ENCODE assay signal across 8 cellular contexts in the genomic region with DNA sequence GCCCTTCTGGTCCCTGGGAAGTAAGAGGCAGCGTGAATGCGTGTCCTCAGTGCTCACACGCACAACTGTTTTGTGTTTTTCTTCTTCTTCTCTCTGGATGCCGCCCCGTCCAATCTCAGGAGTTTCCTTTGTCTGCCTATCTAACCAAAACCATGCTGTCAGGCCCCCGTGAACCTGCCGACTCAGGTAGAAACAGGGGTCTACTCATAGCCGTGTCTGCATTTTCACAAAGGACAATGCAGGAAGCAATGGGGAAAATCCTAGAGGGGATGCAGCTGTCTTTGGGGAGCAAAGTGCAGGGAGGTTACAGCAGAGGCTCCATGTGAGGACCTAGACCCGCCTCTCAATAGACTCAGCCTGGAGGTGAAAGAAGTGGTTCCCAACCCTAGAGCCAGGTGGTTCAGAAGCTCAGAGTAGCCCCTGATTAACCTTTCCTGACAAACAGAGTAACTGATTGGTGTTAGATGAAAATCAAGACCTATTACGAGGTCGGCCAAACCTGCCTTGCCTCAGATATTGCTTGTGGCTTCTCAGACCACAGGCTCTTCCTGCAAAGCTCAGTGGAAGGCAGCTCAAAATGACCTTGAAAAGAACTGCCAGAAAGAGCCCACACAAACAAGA. TPM values are rescaled to one million over a fixed set of nuclear protein-coding genes. Genes with fewer than 3 reads are reported as not detected.
A peak's percentile ranks its signal among the peaks of the same experiment; 100 is the strongest.
DNase-seq lines count a peak whose midpoint lies in the region; ATAC-seq and TF ChIP-seq lines count a peak whose summit lies in the region.

No MANE protein-coding gene starts in this region.

- peaks cover 66% of the 10 kb centered on the region for H3K4me1 Mint-ChIP-seq in T-helper 1 cell treated with Interleukin-12 subunit alpha and Interleukin-12 subunit beta and Interleukin-4 antibody, amounts not matched to agents 30 μg/mL and 1 μg/mL, for 36 hours (ENCODE audit: low read depth)

- H3K36me3 Mint-ChIP-seq in T-helper 1 cell treated with Interleukin-12 subunit alpha and Interleukin-12 subunit beta and Interleukin-4 antibody, amounts not matched to agents 30 μg/mL and 1 μg/mL, for 36 hours (ENCODE audit: low read depth), result peaks cover 55% of the 10 kb centered on the region

- DNase-seq in iris pigment epithelial cell (ENCODE audit: low read depth) (peak; percentile 49), ureter (ENCODE audit: low spot score) (no peak), BE2C (no peak), glomerular visceral epithelial cell (ENCODE audit: extremely low spot score) (no peak)

- no peak overlapping the region for H3K4me3 ChIP-seq in BE2C (ENCODE audit: low read depth, low read length)

- H3K4me1 ChIP-seq in BE2C, result no peaks in the 10 kb centered on the region

- H3K36me3 ChIP-seq in BE2C, result no peaks in the 10 kb centered on the region

- peaks cover 7% of the 10 kb centered on the region for H3K9me3 Mint-ChIP-seq in T-helper 1 cell treated with Interleukin-12 subunit alpha and Interleukin-12 subunit beta and Interleukin-4 antibody, amounts not matched to agents 30 μg/mL and 1 μg/mL, for 36 hours

- H3K4me3 Mint-ChIP-seq in T-helper 1 cell treated with Interleukin-12 subunit alpha and Interleukin-12 subunit beta and Interleukin-4 antibody, amounts not matched to agents 30 μg/mL and 1 μg/mL, for 36 hours, result peak overlapping the region; percentile 84

- no peaks in the 10 kb centered on the region for H3K27me3 ChIP-seq in BE2C

- H3K9me3 ChIP-seq in BE2C, result no peaks in the 10 kb centered on the region

- no peak for TF ChIP-seq CTCF in BE2C (IDR thresholded peaks at IDR 0.05; ENCODE audit: low read depth, low read length)

- peak overlapping the region; percentile 97 for H3K27ac Mint-ChIP-seq in T-helper 1 cell treated with Interleukin-12 subunit alpha and Interleukin-12 subunit beta and Interleukin-4 antibody, amounts not matched to agents 30 μg/mL and 1 μg/mL, for 36 hours

- ATAC-seq in GM18873 (IDR thresholded peaks at IDR 0.05; ENCODE audit: low FRiP score, unreplicated experiment) (peak; percentile 73), HG02678 (IDR thresholded peaks at IDR 0.05; ENCODE audit: unreplicated experiment) (peak; percentile 53), GM19455 (IDR thresholded peaks at IDR 0.05; ENCODE audit: unreplicated experiment) (no peak)

- H3K27me3 Mint-ChIP-seq in T-helper 1 cell treated with Interleukin-12 subunit alpha and Interleukin-12 subunit beta and Interleukin-4 antibody, amounts not matched to agents 30 μg/mL and 1 μg/mL, for 36 hours (ENCODE audit: low read depth), result no peaks in the 10 kb centered on the region

RNA-seq across cellular contexts. Expression of gene CD226, which starts 49.3 kb away (rescaled TPM):
- 2.4 TPM for total RNA-seq in ureter
- polyA plus RNA-seq in BE2C (2012; ENCODE audit: insufficient read depth, insufficient read length, low read depth), result 1.4 TPM
